ENCODE assay signal across 10 cellular contexts in genomic region chr1:117821782-117822447, GRCh38.
DNase-seq lines count a peak whose midpoint lies in the region; ATAC-seq and TF ChIP-seq lines count a peak whose summit lies in the region.
"Had no signal": no experiment of that assay in that cellular context is flagged by ENCODE, and none has a peak within 500 bp of the region (broad histone marks: within the 10 kb centered on the region; RNA-seq: fewer than 3 reads in every experiment).

No MANE protein-coding gene starts in this region.

- H3K79me1 ChIP-seq in mesendoderm (ENCODE audit: low read length), result no peaks in the 10 kb centered on the region

- H3K9me3 ChIP-seq in adrenal gland (replicated peaks in 1 of 3), result no peaks in the 10 kb centered on the region

- no CpG with 5 or more reads among the region's 3 CpGs for WGBS in mesendoderm (ENCODE audit: extremely low coverage, insufficient coverage, low lambda C conversion rate)
- 81 to 90% (median 85%) methylated on average over 3 of the region's 3 CpGs for WGBS in adrenal gland, 4 donors

- no peak overlapping the region for H4K5ac ChIP-seq in mesendoderm (ENCODE audit: low read length)

- H4K8ac ChIP-seq in mesendoderm (ENCODE audit: low read depth, low read length), result no peak overlapping the region

- no peak overlapping the region for H2BK120ac ChIP-seq in mesendoderm (ENCODE audit: low read depth, low read length)

- H3K27ac ChIP-seq in coronary artery (peak overlapping the region; percentile 27 to 77), mesendoderm (ENCODE audit: low read depth, low read length) (no peak overlapping the region), adrenal gland (no peak overlapping the region)

- intact Hi-C loops in adrenal gland (cut with DNase I), result no loop called here

- H3K79me2 ChIP-seq in mesendoderm (ENCODE audit: control insufficient read depth, insufficient read depth, low read length), result no peaks in the 10 kb centered on the region

- H3K4me3 ChIP-seq in coronary artery (no peak overlapping the region), mesendoderm (ENCODE audit: low read length) (no peak overlapping the region), adrenal gland (no peak overlapping the region)

- no peak overlapping the region for H3K18ac ChIP-seq in mesendoderm (ENCODE audit: low read length)

- H3K4ac ChIP-seq in mesendoderm (ENCODE audit: low read depth, low read length), result no peak overlapping the region

- H3K27me3 ChIP-seq in mesendoderm (ENCODE audit: insufficient read depth, low read length, poor library complexity) (no peaks in the 10 kb centered on the region), adrenal gland (no peaks in the 10 kb centered on the region)

- H3K4me1 ChIP-seq in mesendoderm (ENCODE audit: control insufficient read depth, low read depth, low read length), result no peaks in the 10 kb centered on the region
- peaks cover 0 to 4% of the 10 kb centered on the region in 2 donors for H3K4me1 ChIP-seq in adrenal gland (replicated peaks in 1 of 2)

- no peaks in the 10 kb centered on the region for H3K36me3 ChIP-seq in mesendoderm (ENCODE audit: control insufficient read depth, insufficient read depth, low read length)
- no peaks in the 10 kb centered on the region for H3K36me3 ChIP-seq in adrenal gland (replicated peaks in 1 of 2)

- no peak overlapping the region for H3K4me2 ChIP-seq in mesendoderm (ENCODE audit: low read length)

- TF ChIP-seq CTCF in AG09319 (IDR thresholded peaks at IDR 0.05; ENCODE audit: low read depth, low read length) (no peak), coronary artery (IDR thresholded peaks at IDR 0.05) (no peak), adrenal gland (IDR thresholded peaks at IDR 0.05) (no peak)

- peak; percentile 82 for DNase-seq in AG09319 (ENCODE audit: extremely low read depth, low read depth)
- peak; percentile 55 for DNase-seq in NCI-H2029 treated with DMSO at 0.1 percent for 48 hours (lab: John Stamatoyannopoulos, UW)
- DNase-seq in coronary artery (ENCODE audit: low spot score), result no peak
- peak; percentile 57 for DNase-seq in mesendoderm
- no peak for DNase-seq in adrenal gland
- DNase-seq in stimulated activated CD4-positive, alpha-beta T cell treated with anti-CD3 and anti-CD28 coated beads, Interleukin-15, amount 100 ng/mL, for 24 hours, result no peak
- DNase-seq: activated CD8-positive, alpha-beta T cell treated with anti-CD3 and anti-CD28 coated beads for 36 hours; NCI-H2081 treated with DMSO at 0.1 percent for 48 hours had no signal

- no peak overlapping the region for H3K23ac ChIP-seq in mesendoderm (ENCODE audit: low read length)

- no peak overlapping the region for H2AK5ac ChIP-seq in mesendoderm (ENCODE audit: low read length)

- no peak for TF ChIP-seq POLR2A in adrenal gland (IDR thresholded peaks at IDR 0.05)

- ATAC-seq in HG03457 (IDR thresholded peaks at IDR 0.05; ENCODE audit: unreplicated experiment) (no peak), GM18519 (IDR thresholded peaks at IDR 0.05; ENCODE audit: low FRiP score, unreplicated experiment) (no peak)
- ATAC-seq: activated CD8-positive, alpha-beta T cell treated with anti-CD3 and anti-CD28 coated beads for 36 hours had no signal

- no peak overlapping the region for H2BK15ac ChIP-seq in mesendoderm (replicated peaks; ENCODE audit: low read depth)

- H3K56ac ChIP-seq in mesendoderm (ENCODE audit: low read length), result no peak overlapping the region

- H2BK5ac ChIP-seq in mesendoderm (ENCODE audit: low read length), result no peak overlapping the region

- no peak overlapping the region for H3K9ac ChIP-seq in mesendoderm (ENCODE audit: low read length)

Comparison
In these comparisons a context has a peak if more than half of its experiments do, and no peak if none do; other contexts are left out.
1. DNase-seq: peak in AG09319 (single experiment), NCI-H2029 treated with DMSO at 0.1 percent for 48 hours (single experiment) and mesendoderm (single experiment); none in coronary artery (single experiment), adrenal gland (0 of 7) and stimulated activated CD4-positive, alpha-beta T cell treated with anti-CD3 and anti-CD28 coated beads, Interleukin-15, amount 100 ng/mL, for 24 hours (single experiment).
2. H3K27ac ChIP-seq: peak in coronary artery (2 of 2); none in mesendoderm (single experiment) and adrenal gland (0 of 5).